In the genomic region with DNA sequence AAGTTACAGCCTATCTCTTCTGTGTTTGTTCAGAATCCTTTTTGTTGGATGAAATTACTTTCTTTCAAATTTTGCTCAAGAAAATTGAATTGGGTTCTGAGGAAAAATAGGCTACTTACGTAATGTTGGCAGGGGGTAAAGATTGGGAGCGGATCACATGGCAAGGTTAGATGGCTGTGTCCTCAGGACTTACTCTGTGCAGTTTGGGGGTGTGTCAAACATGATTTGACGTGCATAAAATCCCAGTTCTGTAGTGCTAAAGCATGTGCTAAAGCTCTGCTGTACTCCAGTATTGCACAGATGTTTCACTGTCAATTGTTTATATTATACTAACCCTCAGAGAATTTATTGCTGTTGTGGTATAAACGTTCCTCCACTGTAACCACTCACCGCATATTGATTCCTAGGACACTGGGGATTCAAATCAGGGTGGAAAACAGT, we compare ENCODE assay signal across 9 cellular contexts. TPM values are rescaled to one million over a fixed set of nuclear protein-coding genes. Genes with fewer than 3 reads are reported as not detected.
DNase-seq lines count a peak whose midpoint lies in the region; ATAC-seq and TF ChIP-seq lines count a peak whose summit lies in the region.
"Had no signal": no experiment of that assay in that cellular context is flagged by ENCODE, and none has a peak within 500 bp of the region (broad histone marks: within the 10 kb centered on the region; RNA-seq: fewer than 3 reads in every experiment).

No MANE protein-coding gene starts in this region.

- CTCF ChIA-PET in activated CD4-positive, alpha-beta memory T cell treated with anti-CD3 and anti-CD28 coated beads, Interleukin-2, amount 10 ng/mL, durations not matched to agents 7 days and 5 days (lab: Charles Lee), result interaction anchor here (0.6 to 4.2 kb wide), 2 partner anchors 10 to 30 kb away, joined by 3 to 41 read pairs; no protein-coding TSS in a partner anchor

- peak overlapping the region; percentile 89 for H3K27ac ChIP-seq in foreskin keratinocyte

- intact Hi-C loops in activated CD4-positive, alpha-beta T cell treated with anti-CD3 and anti-CD28 coated beads, Interleukin-2, amount 10 ng/mL, durations not matched to agents 24 days and 14 days (cut with micrococcal nuclease), result loop anchor here (5.0 kb wide), 1 partner anchor 50 kb away; no protein-coding TSS in a partner anchor
- intact Hi-C loops in posterior cingulate gyrus (cut with DNase I), result no loop called here

- POLR2A ChIA-PET in activated CD4-positive, alpha-beta memory T cell treated with anti-CD3 and anti-CD28 coated beads, Interleukin-2, amount 10 ng/mL, durations not matched to agents 7 days and 5 days (lab: Charles Lee), result interaction anchor here (1.2 kb wide), 1 partner anchor 226 kb away, joined by 5 read pairs; no protein-coding TSS in a partner anchor

- peaks cover 15% of the 10 kb centered on the region for H3K27me3 Mint-ChIP-seq in activated CD4-positive, alpha-beta T cell treated with anti-CD3 and anti-CD28 coated beads, Interleukin-2, amount 10 ng/mL, durations not matched to agents 24 days and 14 days
- no peaks in the 10 kb centered on the region for H3K27me3 Mint-ChIP-seq in activated naive CD8-positive, alpha-beta T cell
- peaks cover 70% of the 10 kb centered on the region for H3K27me3 Mint-ChIP-seq in activated CD4-positive, alpha-beta memory T cell treated with anti-CD3 and anti-CD28 coated beads, Interleukin-2, amount 10 ng/mL, durations not matched to agents 7 days and 5 days

- peak overlapping the region; percentile 52 for H3K27ac Mint-ChIP-seq in activated CD4-positive, alpha-beta T cell treated with anti-CD3 and anti-CD28 coated beads, Interleukin-2, amount 10 ng/mL, durations not matched to agents 24 days and 14 days
- peak overlapping the region; percentile 97 for H3K27ac Mint-ChIP-seq in activated naive CD8-positive, alpha-beta T cell
- no peak overlapping the region for H3K27ac Mint-ChIP-seq in activated CD4-positive, alpha-beta memory T cell treated with anti-CD3 and anti-CD28 coated beads, Interleukin-2, amount 10 ng/mL, durations not matched to agents 7 days and 5 days

- H3K9me3 Mint-ChIP-seq in activated CD4-positive, alpha-beta T cell treated with anti-CD3 and anti-CD28 coated beads, Interleukin-2, amount 10 ng/mL, durations not matched to agents 24 days and 14 days, result no peaks in the 10 kb centered on the region
- H3K9me3 Mint-ChIP-seq in activated naive CD8-positive, alpha-beta T cell (ENCODE audit: low read depth), result no peaks in the 10 kb centered on the region
- no peaks in the 10 kb centered on the region for H3K9me3 Mint-ChIP-seq in activated CD4-positive, alpha-beta memory T cell treated with anti-CD3 and anti-CD28 coated beads, Interleukin-2, amount 10 ng/mL, durations not matched to agents 7 days and 5 days

- H3K36me3 Mint-ChIP-seq in activated CD4-positive, alpha-beta T cell treated with anti-CD3 and anti-CD28 coated beads, Interleukin-2, amount 10 ng/mL, durations not matched to agents 24 days and 14 days (ENCODE audit: low read depth), result peaks cover 43% of the 10 kb centered on the region
- H3K36me3 Mint-ChIP-seq in activated naive CD8-positive, alpha-beta T cell, result peaks cover 30% of the 10 kb centered on the region
- H3K36me3 Mint-ChIP-seq in activated CD4-positive, alpha-beta memory T cell treated with anti-CD3 and anti-CD28 coated beads, Interleukin-2, amount 10 ng/mL, durations not matched to agents 7 days and 5 days (ENCODE audit: low read depth), result no peaks in the 10 kb centered on the region

- no peak for DNase-seq in activated CD4-positive, alpha-beta T cell treated with anti-CD3 and anti-CD28 coated beads, Interleukin-2, amount 10 ng/mL, durations not matched to agents 24 days and 14 days
- DNase-seq in activated CD4-positive, alpha-beta T cell treated with anti-CD3 and anti-CD28 coated beads for 4 hours, result no peak
- DNase-seq in foreskin keratinocyte (peak in 1 of 2 donors; percentile 60), stromal cell of bone marrow (ENCODE audit: low read depth) (peak; percentile 67), posterior cingulate gyrus (no peak)
- DNase-seq in activated CD4-positive, alpha-beta memory T cell treated with anti-CD3 and anti-CD28 coated beads, Interleukin-2, amount 10 ng/mL, durations not matched to agents 7 days and 5 days, result no peak
- no peak for DNase-seq in activated CD4-positive, alpha-beta T cell treated with anti-CD3 and anti-CD28 coated beads for 48 hours
- DNase-seq: stimulated activated CD4-positive, alpha-beta T cell treated with anti-CD3 and anti-CD28 coated beads, Interleukin-2, amount 100 ng/mL, for 48 hours had no signal

- H3K4me1 ChIP-seq in foreskin keratinocyte, result peaks cover 45% of the 10 kb centered on the region

- peak overlapping the region; percentile 87 for H3K4me3 Mint-ChIP-seq in activated CD4-positive, alpha-beta T cell treated with anti-CD3 and anti-CD28 coated beads, Interleukin-2, amount 10 ng/mL, durations not matched to agents 24 days and 14 days
- H3K4me3 Mint-ChIP-seq in activated naive CD8-positive, alpha-beta T cell, result peak overlapping the region; percentile 98
- no peak overlapping the region for H3K4me3 Mint-ChIP-seq in activated CD4-positive, alpha-beta memory T cell treated with anti-CD3 and anti-CD28 coated beads, Interleukin-2, amount 10 ng/mL, durations not matched to agents 7 days and 5 days

- no peaks in the 10 kb centered on the region for H3K27me3 ChIP-seq in foreskin keratinocyte

- peak; percentile 9 for ATAC-seq in foreskin keratinocyte

- H3K4me1 Mint-ChIP-seq in activated CD4-positive, alpha-beta T cell treated with anti-CD3 and anti-CD28 coated beads, Interleukin-2, amount 10 ng/mL, durations not matched to agents 24 days and 14 days, result peaks cover 80% of the 10 kb centered on the region
- peaks cover 87% of the 10 kb centered on the region for H3K4me1 Mint-ChIP-seq in activated naive CD8-positive, alpha-beta T cell (ENCODE audit: low read depth)
- peaks cover 26% of the 10 kb centered on the region for H3K4me1 Mint-ChIP-seq in activated CD4-positive, alpha-beta memory T cell treated with anti-CD3 and anti-CD28 coated beads, Interleukin-2, amount 10 ng/mL, durations not matched to agents 7 days and 5 days

- TF ChIP-seq CTCF in foreskin keratinocyte (conservative IDR thresholded peaks at IDR 0.05), result no peak

RNA-seq across cellular contexts. Expression of gene NT5E, which starts 2.6 kb away (rescaled TPM):
- 14.8 and 15.2 TPM in 2 replicates for total RNA-seq in activated CD4-positive, alpha-beta T cell treated with anti-CD3 and anti-CD28 coated beads, Interleukin-2, amount 10 ng/mL, durations not matched to agents 24 days and 14 days
- 297 and 365 TPM in 2 replicates for total RNA-seq in foreskin keratinocyte
- polyA plus RNA-seq in foreskin keratinocyte, result 140 and 147 TPM in 2 replicates
- total RNA-seq in activated CD4-positive, alpha-beta memory T cell treated with anti-CD3 and anti-CD28 coated beads, Interleukin-2, amount 10 ng/mL, durations not matched to agents 7 days and 5 days, result 1 to 10 TPM; 2.4 to 3.4 TPM

Comparison
In these comparisons a context has a peak if more than half of its experiments do, and no peak if none do; other contexts are left out.
1. RNA of gene NT5E, which starts 2.6 kb away (total RNA-seq): 297 to 365 TPM in foreskin keratinocyte; 14.8 to 15.2 TPM in activated CD4-positive, alpha-beta T cell treated with anti-CD3 and anti-CD28 coated beads, Interleukin-2, amount 10 ng/mL, durations not matched to agents 24 days and 14 days and 2.4 to 3.4 TPM in activated CD4-positive, alpha-beta memory T cell treated with anti-CD3 and anti-CD28 coated beads, Interleukin-2, amount 10 ng/mL, durations not matched to agents 7 days and 5 days; every median in the first group is over 10 times any median in the second.